In genomic region chr19:45584332-45585157, GRCh38 we compare ENCODE assay signal across 8 cellular contexts. TPM values are rescaled to one million over a fixed set of nuclear protein-coding genes. Genes with fewer than 3 reads are reported as not detected.
DNase-seq lines count a peak whose midpoint lies in the region; ATAC-seq and TF ChIP-seq lines count a peak whose summit lies in the region.

Gene OPA3, minus strand, starts transcription at chr19:45584802. Its CDS starts 38 bp downstream, at chr19:45584764.

- peaks cover 13% of the 10 kb centered on the region for H3K4me1 Mint-ChIP-seq in activated naive CD8-positive, alpha-beta T cell (ENCODE audit: low read depth)

- H3K36me3 Mint-ChIP-seq in activated naive CD8-positive, alpha-beta T cell = peaks cover 3% of the 10 kb centered on the region

- H3K36me3 ChIP-seq in thoracic aorta = no peaks in the 10 kb centered on the region

- peak within 1 kb of the TSS; percentile 91 for H3K4me3 Mint-ChIP-seq in activated naive CD8-positive, alpha-beta T cell

- H3K9me3 Mint-ChIP-seq in activated naive CD8-positive, alpha-beta T cell (ENCODE audit: low read depth) = no peaks in the 10 kb centered on the region

- H3K9me3 ChIP-seq in thoracic aorta = no peaks in the 10 kb centered on the region

- CTCF ChIA-PET in GM10248 (lab: Yijun Ruan, JAX) = interaction anchor here (0.9 to 2.1 kb wide), 8 partner anchors 11 to 108 kb away, joined by 3 to 7 read pairs (median 4); partner anchors contain the start of gene QPCTL

- H3K4me1 ChIP-seq in thoracic aorta (ENCODE audit: control insufficient read depth in 1 of 2, low read depth in 2 of 2) = peaks cover 5 to 12% of the 10 kb centered on the region in 2 donors

- POLR2A ChIA-PET in GM10248 (lab: Yijun Ruan, JAX) = interaction anchor here (0.6 kb wide), 4 partner anchors 57 to 1642 kb away, joined by 3 to 7 read pairs (median 4); no protein-coding TSS in a partner anchor

- peak within 1 kb of the TSS; percentile 96 for H3K4me3 ChIP-seq in thoracic aorta

- H3K27me3 Mint-ChIP-seq in activated naive CD8-positive, alpha-beta T cell = peaks cover 1% of the 10 kb centered on the region

- ATAC-seq in HG02623 (IDR thresholded peaks at IDR 0.05; ENCODE audit: unreplicated experiment) = peak; percentile 84
- ATAC-seq in omental fat pad (ENCODE audit: low FRiP score) = peak; percentile 97
- peak; percentile 98 for ATAC-seq in thoracic aorta (ENCODE audit: insufficient number of reproducible peaks, low FRiP score, low read depth)

- H3K27me3 ChIP-seq in thoracic aorta (replicated peaks; ENCODE audit: insufficient read depth) = no peaks in the 10 kb centered on the region

- TF ChIP-seq CTCF in GM10248 (IDR thresholded peaks at IDR 0.05; ENCODE audit: control extremely low read depth, extremely low read depth, low read depth, missing control alignments) (no peak), omental fat pad (IDR thresholded peaks at IDR 0.05) (no peak), thoracic aorta (IDR thresholded peaks at IDR 0.05) (no peak)

- peak within 1 kb of the TSS; percentile 96 to 97 for H3K27ac ChIP-seq in thoracic aorta

- DNase-seq in GM10248 (ENCODE audit: extremely low spot score) = peak; percentile 98
- DNase-seq in NCI-H1105 (lab: John Stamatoyannopoulos, UW) = peak; percentile 99
- DNase-seq in SKM-1 treated with dmso at 0.1 percent for 144 hours (lab: John Stamatoyannopoulos, UW; ENCODE audit: unreplicated experiment) = peak; percentile 90
- DNase-seq in glomerular visceral epithelial cell (ENCODE audit: extremely low spot score) = peak; percentile 100
- peak; percentile 98 for DNase-seq in omental fat pad (ENCODE audit: low spot score)
- DNase-seq in thoracic aorta (ENCODE audit: low spot score) = peak; percentile 99

- peak within 1 kb of the TSS; percentile 96 for H3K27ac Mint-ChIP-seq in activated naive CD8-positive, alpha-beta T cell

RNA-seq across cellular contexts. Expression of gene OPA3, which starts in this region (rescaled TPM):
- total RNA-seq in omental fat pad (10 to 100 TPM in 2 of 4 donors, 1 to 10 TPM in 2; 6.3 to 15.5 (median 11.1) TPM), thoracic aorta (10 to 100 TPM in 1 of 2 donors, 1 to 10 TPM in 1; 8.4 to 13.1 TPM)

Comparison
In these comparisons a context has a peak if more than half of its experiments do, and no peak if none do; other contexts are left out.
1. Peak in every context shown above with its lines: DNase-seq, ATAC-seq, H3K4me3 ChIP-seq and H3K27ac ChIP-seq.